8 cellular contexts compared by ENCODE assay signal in the genomic region with DNA sequence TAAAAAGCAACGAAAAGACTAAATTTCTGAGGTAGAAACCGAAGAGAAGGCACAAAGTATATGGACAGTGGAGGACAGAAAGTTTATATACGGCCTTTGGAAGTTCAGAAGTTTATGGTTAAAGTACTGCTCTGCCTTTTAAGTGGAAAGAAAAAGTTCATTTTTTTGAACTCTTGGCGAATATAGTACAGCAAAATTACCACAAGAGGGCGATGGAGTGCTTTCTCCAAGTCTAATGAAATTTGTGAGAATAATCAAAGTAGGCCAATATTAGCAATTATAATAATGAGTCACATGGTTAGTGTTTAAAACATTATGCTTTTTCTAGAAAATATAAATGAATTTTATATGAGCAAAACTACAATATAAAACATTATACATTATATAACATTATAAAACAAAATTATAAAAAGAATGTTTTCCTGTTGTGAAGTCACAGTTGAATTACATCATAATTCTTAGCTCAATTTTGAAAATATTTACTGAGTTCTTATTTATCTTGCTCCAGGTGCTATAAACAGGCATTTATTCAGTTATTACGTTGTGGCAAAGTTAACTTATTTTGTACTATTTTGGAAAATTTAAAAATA.
DNase-seq lines count a peak whose midpoint lies in the region; ATAC-seq and TF ChIP-seq lines count a peak whose summit lies in the region.

No MANE protein-coding gene starts in this region.

- H3K4me3 ChIP-seq in esophagus squamous epithelium, result no peak overlapping the region
- H3K4me3 ChIP-seq in prostate gland, result no peak overlapping the region

- POLR2A ChIA-PET in CD4-positive, alpha-beta T cell (lab: Charles Lee), result interaction anchor here (1.0 kb wide), 1 partner anchor 12 kb away, joined by 3 read pairs; no protein-coding TSS in a partner anchor
- POLR2A ChIA-PET in RWPE1 (lab: Yijun Ruan, JAX; ENCODE audit: low non-redundant PET), result no interaction called here

- TF ChIP-seq POLR2A in esophagus squamous epithelium (IDR thresholded peaks at IDR 0.05) (no peak), prostate gland (IDR thresholded peaks at IDR 0.05) (no peak)

- no peak for ATAC-seq in CD4-positive, alpha-beta T cell (ENCODE audit: poor library complexity)
- peak; percentile 55 for ATAC-seq in HG03135 (IDR thresholded peaks at IDR 0.05; ENCODE audit: unreplicated experiment)

- H3K4me1 Mint-ChIP-seq in CD4-positive, alpha-beta T cell (ENCODE audit: low read depth), result no peaks in the 10 kb centered on the region

- peaks cover 0 to 4% (median 0%) of the 10 kb centered on the region in 3 donors for H3K4me1 ChIP-seq in esophagus squamous epithelium
- peaks cover 16% of the 10 kb centered on the region for H3K4me1 ChIP-seq in prostate gland (replicated peaks)

- intact Hi-C loops in CD4-positive, alpha-beta T cell (cut with DNase I, micrococcal nuclease), result loop anchor here (2.0 to 5.0 kb wide), 2 partner anchors 471 to 473 kb away; no protein-coding TSS in a partner anchor
- intact Hi-C loops in esophagus squamous epithelium (cut with DNase I), result no loop called here
- intact Hi-C loops in prostate gland (cut with DNase I), result loop anchor here (5.0 to 10.0 kb wide), 2 partner anchors 111 to 503 kb away; no protein-coding TSS in a partner anchor

- H3K27ac ChIP-seq in CD4-positive, alpha-beta T cell (ENCODE audit: low read depth, low read length), result no peak overlapping the region
- H3K27ac ChIP-seq in RWPE1 (no peak overlapping the region), esophagus squamous epithelium (no peak overlapping the region), prostate gland (peak overlapping the region; percentile 74 to 84)

- no peaks in the 10 kb centered on the region for H3K9me3 Mint-ChIP-seq in CD4-positive, alpha-beta T cell

- H3K36me3 ChIP-seq in esophagus squamous epithelium (peaks cover 0 to 72% (median 0%) of the 10 kb centered on the region in 3 donors), prostate gland (no peaks in the 10 kb centered on the region)

- in situ Hi-C loops in GM13976 (cut with MboI; ENCODE audit: low sequenced_read_pairs, unreplicated experiment), result no loop called here

- no peaks in the 10 kb centered on the region for H3K27me3 Mint-ChIP-seq in CD4-positive, alpha-beta T cell

- no peaks in the 10 kb centered on the region for H3K9me3 ChIP-seq in CD4-positive, alpha-beta T cell (ENCODE audit: control insufficient read depth, low read length)
- H3K9me3 ChIP-seq in esophagus squamous epithelium (no peaks in the 10 kb centered on the region), prostate gland (no peaks in the 10 kb centered on the region)

- DNase-seq in CD4-positive, alpha-beta T cell, result no peak
- DNase-seq in GM13976 (ENCODE audit: low spot score) (peak; percentile 57), RWPE1 (ENCODE audit: low spot score) (peak; percentile 49), esophagus squamous epithelium (lab: John Stamatoyannopoulos, UW) (no peak), prostate gland (ENCODE audit: low spot score) (peak; percentile 34), NCI-H146 treated with DMSO at 0.1 percent for 48 hours (lab: John Stamatoyannopoulos, UW; ENCODE audit: unreplicated experiment) (no peak)
- DNase-seq in activated CD8-positive, alpha-beta memory T cell treated with anti-CD3 and anti-CD28 coated beads, Interleukin-2, amount 50 U/mL, for 48 hours, result no peak

- H3K27ac Mint-ChIP-seq in CD4-positive, alpha-beta T cell, result no peak overlapping the region

- H3K36me3 Mint-ChIP-seq in CD4-positive, alpha-beta T cell (ENCODE audit: low read depth), result peaks cover 39% of the 10 kb centered on the region

- H3K27me3 ChIP-seq in CD4-positive, alpha-beta T cell (ENCODE audit: control insufficient read depth, insufficient read depth, low read length), result no peaks in the 10 kb centered on the region
- H3K27me3 ChIP-seq in esophagus squamous epithelium, result no peaks in the 10 kb centered on the region
- H3K27me3 ChIP-seq in prostate gland (replicated peaks; ENCODE audit: insufficient read depth), result no peaks in the 10 kb centered on the region

- 18 to 28% methylated on average over 6 of the region's 6 CpGs for WGBS in esophagus squamous epithelium, 2 donors
- WGBS in prostate gland, result 19% methylated on average over 6 of the region's 6 CpGs

- CTCF ChIA-PET in CD4-positive, alpha-beta T cell (lab: Charles Lee), result interaction anchor here (0.7 to 0.9 kb wide), 2 partner anchors 10 to 21 kb away, joined by 3 to 4 read pairs; no protein-coding TSS in a partner anchor
- CTCF ChIA-PET in RWPE1 (lab: Yijun Ruan, JAX), result interaction anchor here (0.6 to 1.8 kb wide), 14 partner anchors 10 to 1543 kb away, joined by 3 to 13 read pairs (median 3); no protein-coding TSS in a partner anchor

- H3K4me3 Mint-ChIP-seq in CD4-positive, alpha-beta T cell, result no peak overlapping the region

- TF ChIP-seq CTCF in CD4-positive, alpha-beta T cell (IDR thresholded peaks at IDR 0.05), result peak; percentile 76
- TF ChIP-seq CTCF in GM13976 (IDR thresholded peaks at IDR 0.05; ENCODE audit: borderline replicate concordance, control extremely low read depth, extremely low read depth, insufficient read depth, missing control alignments), result peak; percentile 60
- peak; percentile 86 for TF ChIP-seq CTCF in RWPE1 (conservative IDR thresholded peaks at IDR 0.05; ENCODE audit: low read depth)
- peak; percentile 52 to 80 (median 69) for TF ChIP-seq CTCF in esophagus squamous epithelium (IDR thresholded peaks at IDR 0.05)
- TF ChIP-seq CTCF in prostate gland (IDR thresholded peaks at IDR 0.05), result peak; percentile 84 to 92 (median 87)

Comparison
In these comparisons a context has a peak if more than half of its experiments do, and no peak if none do; other contexts are left out.
1. DNase-seq: peak in GM13976 (single experiment), RWPE1 (single experiment) and prostate gland (single experiment); none in CD4-positive, alpha-beta T cell (0 of 10), esophagus squamous epithelium (single experiment), NCI-H146 treated with DMSO at 0.1 percent for 48 hours (single experiment) and activated CD8-positive, alpha-beta memory T cell treated with anti-CD3 and anti-CD28 coated beads, Interleukin-2, amount 50 U/mL, for 48 hours (single experiment).
2. H3K27ac ChIP-seq: peak in prostate gland (2 of 2); none in CD4-positive, alpha-beta T cell (single experiment), RWPE1 (single experiment) and esophagus squamous epithelium (0 of 4).
3. Peak in every context shown above with its lines, with median percentiles within 50 percentile points of each other: CTCF ChIP-seq.